9 cellular contexts compared by ENCODE assay signal in genomic region chr3:104521606-104522336, GRCh38.
DNase-seq lines count a peak whose midpoint lies in the region; ATAC-seq and TF ChIP-seq lines count a peak whose summit lies in the region.
"Had no signal": no experiment of that assay in that cellular context is flagged by ENCODE, and none has a peak within 500 bp of the region (broad histone marks: within the 10 kb centered on the region; RNA-seq: fewer than 3 reads in every experiment).

No MANE protein-coding gene starts in this region.

- H3K36me3 Mint-ChIP-seq in T-helper 17 cell (ENCODE audit: low read depth): no peaks in the 10 kb centered on the region

- TF ChIP-seq CTCF in GM06990 (IDR thresholded peaks at IDR 0.05; ENCODE audit: insufficient read depth, low read length, poor library complexity, severe bottlenecking): no peak

- H3K9me3 ChIP-seq in T-helper 17 cell (ENCODE audit: control insufficient read depth, low read length, poor library complexity, severe bottlenecking): no peaks in the 10 kb centered on the region

- H3K4me3 Mint-ChIP-seq in T-helper 17 cell: no peak overlapping the region

- H3K36me3 ChIP-seq in GM06990 (ENCODE audit: control insufficient read depth, insufficient read depth, low read length): no peaks in the 10 kb centered on the region

- peak; percentile 37 for ATAC-seq in GM21367 (IDR thresholded peaks at IDR 0.05; ENCODE audit: unreplicated experiment)
- peak; percentile 54 for ATAC-seq in HG03135 (IDR thresholded peaks at IDR 0.05; ENCODE audit: unreplicated experiment)
- no peak for ATAC-seq in T-helper 17 cell

- peak overlapping the region; percentile 58 for H3K4me3 ChIP-seq in GM06990 (replicated peaks; ENCODE audit: low read depth, low read length)

- H3K27me3 Mint-ChIP-seq in T-helper 17 cell: peaks cover 19% of the 10 kb centered on the region

- H3K4me1 Mint-ChIP-seq in T-helper 17 cell: peaks cover 8% of the 10 kb centered on the region

- H3K27ac Mint-ChIP-seq in T-helper 17 cell: peak overlapping the region; percentile 51

- DNase-seq in GM06990 (ENCODE audit: extremely low read depth, insufficient read length): peak; percentile 79
- no peak for DNase-seq in T-helper 17 cell
- DNase-seq in NCI-H446 treated with DMSO at 0.1 percent for 48 hours (lab: John Stamatoyannopoulos, UW): no peak
- DNase-seq in 8988T: no peak
- no peak for DNase-seq in NCI-H2107 (lab: John Stamatoyannopoulos, UW)
- DNase-seq in activated effector memory CD4-positive, alpha-beta T cell treated with Interleukin-2 at 50 U/mL for 16 hours: no peak
- DNase-seq: effector memory CD4-positive, alpha-beta T cell had no signal

- H3K27me3 ChIP-seq in GM06990 (replicated peaks; ENCODE audit: control insufficient read depth, insufficient read depth, low read length): no peaks in the 10 kb centered on the region
